ENCODE assay signal across 7 cellular contexts in genomic region chr20:64254571-64255360, GRCh38. TPM values are rescaled to one million over a fixed set of nuclear protein-coding genes. Genes with fewer than 3 reads are reported as not detected.
DNase-seq lines count a peak whose midpoint lies in the region; ATAC-seq and TF ChIP-seq lines count a peak whose summit lies in the region.

No MANE protein-coding gene starts in this region.

- H3K27ac Mint-ChIP-seq in activated naive CD8-positive, alpha-beta T cell treated with anti-CD3 and anti-CD28 coated beads for 36 hours, result peak overlapping the region; percentile 69
- peak overlapping the region; percentile 91 to 92 for H3K27ac Mint-ChIP-seq in stimulated activated naive CD8-positive, alpha-beta T cell treated with anti-CD3 and anti-CD28 coated beads, Interleukin-15, amount 100 ng/mL, for 72 hours

- H4K5ac ChIP-seq in IMR-90 (ENCODE audit: low read depth, low read length), result peak overlapping the region; percentile 93

- H3K27me3 ChIP-seq in IMR-90 (ENCODE audit: control insufficient read depth, insufficient read depth, low read length), result peaks cover 8% of the 10 kb centered on the region
- H3K27me3 ChIP-seq in iPS-20b (ENCODE audit: insufficient read depth, low read length), result peaks cover 11% of the 10 kb centered on the region

- H2BK20ac ChIP-seq in IMR-90 (ENCODE audit: low read depth, low read length), result no peak overlapping the region

- H3K56ac ChIP-seq in IMR-90 (ENCODE audit: extremely low read depth, insufficient read depth, low read length), result no peak overlapping the region; the same call in 1 of the 2 replicates

- POLR2A ChIA-PET in IMR-90 (lab: Charles Lee; ENCODE audit: unreplicated experiment), result no interaction called here

- H2BK15ac ChIP-seq in IMR-90 (ENCODE audit: low read depth, low read length), result no peak overlapping the region

- H3K9ac ChIP-seq in IMR-90 (ENCODE audit: low read depth, low read length) (peak overlapping the region; percentile 82), iPS-20b (ENCODE audit: low read depth, low read length) (peak overlapping the region; percentile 70; the same call in 1 of the 2 replicates)

- H2AK5ac ChIP-seq in IMR-90 (ENCODE audit: low read depth, low read length), result peak overlapping the region; percentile 78

- H3K4me1 ChIP-seq in IMR-90 (ENCODE audit: control insufficient read depth, insufficient read depth, low read length), result peaks cover 10% of the 10 kb centered on the region
- peaks cover 13% of the 10 kb centered on the region for H3K4me1 ChIP-seq in iPS-20b (ENCODE audit: insufficient read depth, low read length)

- peak overlapping the region; percentile 85 for H3K27ac ChIP-seq in IMR-90 (ENCODE audit: insufficient read depth, low read length)
- H3K27ac ChIP-seq in iPS-20b (ENCODE audit: low read length), result no peak overlapping the region

- H2AK9ac ChIP-seq in IMR-90 (replicated peaks; ENCODE audit: low read depth, low read length, poor library complexity), result peak overlapping the region; percentile 93

- H3K36me3 ChIP-seq in IMR-90 (ENCODE audit: control insufficient read depth, insufficient read depth, low read length), result no peaks in the 10 kb centered on the region
- no peaks in the 10 kb centered on the region for H3K36me3 ChIP-seq in iPS-20b (ENCODE audit: insufficient read depth, low read depth, low read length)

- peak overlapping the region; percentile 83 for H4K91ac ChIP-seq in IMR-90 (ENCODE audit: insufficient read depth, low read depth, low read length)

- peak overlapping the region; percentile 77; the same call in 1 of the 2 replicates for H2BK120ac ChIP-seq in IMR-90 (ENCODE audit: low read depth, low read length)

- peaks cover 3% of the 10 kb centered on the region; the same call in 1 of the 2 replicates for H3K9me1 ChIP-seq in IMR-90 (ENCODE audit: insufficient read depth, low read length)

- CTCF ChIA-PET in IMR-90 (lab: Yijun Ruan, JAX), result no interaction called here

- no peaks in the 10 kb centered on the region for H3K36me3 Mint-ChIP-seq in activated naive CD8-positive, alpha-beta T cell treated with anti-CD3 and anti-CD28 coated beads for 36 hours

- ATAC-seq in IMR-90 (ENCODE audit: low read depth) (no peak), HG03342 (IDR thresholded peaks at IDR 0.05; ENCODE audit: unreplicated experiment) (no peak), HG03108 (IDR thresholded peaks at IDR 0.05; ENCODE audit: unreplicated experiment) (no peak)
- no peak for ATAC-seq in stimulated activated naive CD8-positive, alpha-beta T cell treated with anti-CD3 and anti-CD28 coated beads, Interleukin-15, amount 100 ng/mL, for 72 hours

- no peaks in the 10 kb centered on the region for H4K20me1 ChIP-seq in IMR-90 (ENCODE audit: insufficient read depth, low read length)

- 81% methylated on average over 21 of the region's 28 CpGs; no CpG with 5 or more reads in 1 of the 2 experiments for WGBS in IMR-90 (ENCODE audit: extremely low coverage in 2 of 2, insufficient read length in 1 of 2), 2 experiments

- intact Hi-C loops in IMR-90 (cut with micrococcal nuclease), result no loop called here

- DNase-seq in IMR-90 (no peak), EL (no peak)
- no peak for DNase-seq in activated naive CD8-positive, alpha-beta T cell treated with anti-CD3 and anti-CD28 coated beads for 36 hours
- no peak for DNase-seq in stimulated activated naive CD8-positive, alpha-beta T cell treated with anti-CD3 and anti-CD28 coated beads, Interleukin-15, amount 100 ng/mL, for 72 hours

- peaks cover 37% of the 10 kb centered on the region for H3K4me1 Mint-ChIP-seq in activated naive CD8-positive, alpha-beta T cell treated with anti-CD3 and anti-CD28 coated beads for 36 hours
- H3K4me1 Mint-ChIP-seq in stimulated activated naive CD8-positive, alpha-beta T cell treated with anti-CD3 and anti-CD28 coated beads, Interleukin-15, amount 100 ng/mL, for 72 hours, result peaks cover 48% of the 10 kb centered on the region

- H3K4me2 ChIP-seq in IMR-90 (ENCODE audit: low read depth, low read length), result peak overlapping the region; percentile 62

- H3K79me1 ChIP-seq in IMR-90 (ENCODE audit: low read depth in 1 of 2, low read length in 2 of 2), result peaks cover 22 to 26% of the 10 kb centered on the region in 2 experiments

- no TSS peak for BruUV-seq in IMR-90 (replicated peaks; lab: Mats Ljungman, UMichigan)

- no peak for TF ChIP-seq RAD21 in IMR-90 (IDR thresholded peaks at IDR 0.05; ENCODE audit: low read length)

- no peak overlapping the region; the same call in 1 of the 2 replicates for H3K18ac ChIP-seq in IMR-90 (ENCODE audit: low read depth, low read length)

- in situ Hi-C loops in IMR-90 (cut with MboI; ENCODE audit: low sequenced_read_pairs), result no loop called here

- no peaks in the 10 kb centered on the region for H3K27me3 Mint-ChIP-seq in activated naive CD8-positive, alpha-beta T cell treated with anti-CD3 and anti-CD28 coated beads for 36 hours
- peaks cover 16% of the 10 kb centered on the region for H3K27me3 Mint-ChIP-seq in stimulated activated naive CD8-positive, alpha-beta T cell treated with anti-CD3 and anti-CD28 coated beads, Interleukin-15, amount 100 ng/mL, for 72 hours

- H3K9me3 ChIP-seq in IMR-90 (ENCODE audit: control insufficient read depth, insufficient read depth, low read length) (no peaks in the 10 kb centered on the region), iPS-20b (ENCODE audit: insufficient read depth, low read depth, low read length) (no peaks in the 10 kb centered on the region)

- H3K9me3 Mint-ChIP-seq in activated naive CD8-positive, alpha-beta T cell treated with anti-CD3 and anti-CD28 coated beads for 36 hours, result no peaks in the 10 kb centered on the region
- no peaks in the 10 kb centered on the region for H3K9me3 Mint-ChIP-seq in stimulated activated naive CD8-positive, alpha-beta T cell treated with anti-CD3 and anti-CD28 coated beads, Interleukin-15, amount 100 ng/mL, for 72 hours

- TF ChIP-seq POLR2A in IMR-90 (IDR thresholded peaks at IDR 0.05; ENCODE audit: low read depth, low read length), result no peak

- H3K4ac ChIP-seq in IMR-90 (ENCODE audit: low read depth, low read length), result peak overlapping the region; percentile 94

- H3K14ac ChIP-seq in IMR-90 (replicated peaks; ENCODE audit: low read depth, low read length), result no peak overlapping the region; the same call in 1 of the 2 replicates

- H3K23ac ChIP-seq in IMR-90 (ENCODE audit: low read depth, low read length), result peak overlapping the region; percentile 94; the same call in 1 of the 2 replicates

- peak overlapping the region; percentile 75 for H2BK5ac ChIP-seq in IMR-90 (ENCODE audit: low read depth, low read length, poor library complexity, severe bottlenecking)

- H4K8ac ChIP-seq in IMR-90 (ENCODE audit: low read depth in 2 of 2, low read length in 2 of 2), result peak overlapping the region; percentile 97 to 100

- no peak for TF ChIP-seq CTCF in IMR-90 (conservative IDR thresholded peaks at IDR 0.05; ENCODE audit: low read depth, low read length)

- dilution Hi-C loops in IMR-90 (cut with HindIII; ENCODE audit: low sequenced_read_pairs, unreplicated experiment), result no loop called here

- H2AFZ ChIP-seq in IMR-90 (replicated peaks; ENCODE audit: low read length, poor library complexity), result peak overlapping the region; percentile 100

- H3K4me3 Mint-ChIP-seq in activated naive CD8-positive, alpha-beta T cell treated with anti-CD3 and anti-CD28 coated beads for 36 hours, result peak overlapping the region; percentile 49
- peak overlapping the region; percentile 72 to 85 for H3K4me3 Mint-ChIP-seq in stimulated activated naive CD8-positive, alpha-beta T cell treated with anti-CD3 and anti-CD28 coated beads, Interleukin-15, amount 100 ng/mL, for 72 hours

- H3K4me3 ChIP-seq in IMR-90 (ENCODE audit: insufficient read depth, low read depth, low read length) (peak overlapping the region; percentile 88), iPS-20b (ENCODE audit: low read length) (peak overlapping the region; percentile 64)

TF ChIP-seq in IMR-90, 13 proteins besides CTCF, POLR2A, EP300 and RAD21:
- TF ChIP-seq RFX5 (IDR thresholded peaks at IDR 0.05; ENCODE audit: low read depth, low read length), result no peak

RNA-seq across cellular contexts. Expression of gene PCMTD2, which starts 0.8 kb away (rescaled TPM):
- total RNA-seq in IMR-90 (2012; rRNA removed), result 28.3 and 30.3 TPM in 2 replicates
- polyA plus RNA-seq in IMR-90 (2012; rRNA removed), result 20.2 and 23.6 TPM in 2 replicates
- 14.9 and 15.2 TPM in 2 replicates for polyA plus RNA-seq in IMR-90 (2012; cell fraction: cytosol; rRNA removed)
- polyA plus RNA-seq in IMR-90 (2012; cell fraction: nucleus; rRNA removed; ENCODE audit: low replicate concordance), result 27.5 and 126 TPM in 2 replicates
- 10 to 100 TPM; 27.5 to 30.0 TPM for total RNA-seq in activated naive CD8-positive, alpha-beta T cell treated with anti-CD3 and anti-CD28 coated beads for 36 hours
